8 cellular contexts compared by ENCODE assay signal in genomic region chr12:56724989-56725722, GRCh38. TPM values are rescaled to one million over a fixed set of nuclear protein-coding genes. Genes with fewer than 3 reads are reported as not detected.
A peak's percentile ranks its signal among the peaks of the same experiment; 100 is the strongest.
DNase-seq lines count a peak whose midpoint lies in the region; ATAC-seq lines count a peak whose summit lies in the region.

NACA (minus strand) TSS chr12:56725299; CDS start chr12:56724521, 778 bp downstream.

- peak within 1 kb of the TSS; percentile 85 to 98 (median 96) for H3K27ac Mint-ChIP-seq in CD8-positive, alpha-beta memory T cell

- ATAC-seq in GM19468 (IDR thresholded peaks at IDR 0.05; ENCODE audit: extremely low read depth, unreplicated experiment): peak; percentile 90

- H3K9me3 Mint-ChIP-seq in CD8-positive, alpha-beta memory T cell: no peaks in the 10 kb centered on the region

- peaks cover 49% of the 10 kb centered on the region for H3K4me1 ChIP-seq in CD8-positive, alpha-beta memory T cell (ENCODE audit: insufficient read depth, low read length)

- DNase-seq in CD8-positive, alpha-beta memory T cell: peak; percentile 96 to 98 (median 97)
- DNase-seq in HS-5 (ENCODE audit: low read depth): peak; percentile 89
- DNase-seq in NK-92 treated with Interleukin-12 subunit alpha and Interleukin-12 subunit beta, amount 100 ng/mL, for 24 hours (lab: John Stamatoyannopoulos, UW): peak; percentile 95
- peak; percentile 97 for DNase-seq in activated CD8-positive, alpha-beta memory T cell treated with anti-CD3 and anti-CD28 coated beads for 24 hours
- peak; percentile 93 for DNase-seq in effector CD8-positive, alpha-beta T cell (lab: John Stamatoyannopoulos, UW)
- peak; percentile 99 for DNase-seq in lung microvascular endothelial cell (ENCODE audit: low read depth in 2 of 2)
- peak; percentile 96 to 99 (median 99) for DNase-seq in stimulated activated CD4-positive, alpha-beta T cell treated with anti-CD3 and anti-CD28 coated beads, TNF-alpha, amount 100 ng/mL, for 48 hours (ENCODE audit: low read depth in 3 of 3)

- H3K4me1 Mint-ChIP-seq in CD8-positive, alpha-beta memory T cell: peaks cover 56 to 58% (median 56%) of the 10 kb centered on the region in 3 donors

- no peaks in the 10 kb centered on the region for H3K9me3 ChIP-seq in CD8-positive, alpha-beta memory T cell (ENCODE audit: low read length)

- peaks cover 0 to 61% (median 9%) of the 10 kb centered on the region in 3 donors for H3K36me3 Mint-ChIP-seq in CD8-positive, alpha-beta memory T cell

- peak within 1 kb of the TSS; percentile 96 for H3K4me3 ChIP-seq in CD8-positive, alpha-beta memory T cell (ENCODE audit: low read length)

- peak within 1 kb of the TSS; percentile 89 to 99 (median 98) for H3K4me3 Mint-ChIP-seq in CD8-positive, alpha-beta memory T cell

- H3K27me3 Mint-ChIP-seq in CD8-positive, alpha-beta memory T cell: no peaks in the 10 kb centered on the region

- no peaks in the 10 kb centered on the region for H3K27me3 ChIP-seq in CD8-positive, alpha-beta memory T cell (ENCODE audit: insufficient read depth, low read length, poor library complexity, severe bottlenecking)

- POLR2A ChIA-PET in CD8-positive, alpha-beta memory T cell (lab: Charles Lee): interaction anchor here (0.5 to 2.4 kb wide), 20 partner anchors 9 to 607 kb away, joined by 3 to 56 read pairs (median 5); partner anchors contain the start of genes ATP5F1B, BAZ2A, PTGES3 and ZC3H10

- CTCF ChIA-PET in CD8-positive, alpha-beta memory T cell (lab: Charles Lee): interaction anchor here (0.8 to 2.4 kb wide), 8 partner anchors 23 to 211 kb away, joined by 3 to 11 read pairs (median 4); partner anchors contain the start of genes PRIM1 and PTGES3

- H3K27ac ChIP-seq in CD8-positive, alpha-beta memory T cell (ENCODE audit: low read depth, low read length): peak within 1 kb of the TSS; percentile 79

- peaks cover 25% of the 10 kb centered on the region for H3K36me3 ChIP-seq in CD8-positive, alpha-beta memory T cell (ENCODE audit: insufficient read depth, low read length)

RNA-seq across cellular contexts. Expression of gene NACA, which starts in this region (rescaled TPM):
- 1,000 to 10,000 TPM in 1 of 2 experiments, 100 to 1,000 TPM in 1; 957 to 1,017 TPM for total RNA-seq in CD8-positive, alpha-beta memory T cell
- polyA plus RNA-seq in CD8-positive, alpha-beta memory T cell: 1,079 TPM
- 1,015 and 1,336 TPM in 2 replicates for total RNA-seq in lung microvascular endothelial cell

Comparison
In these comparisons a context has a peak if more than half of its experiments do, and no peak if none do; other contexts are left out.
1. Peak in every context shown above with its lines: DNase-seq, ATAC-seq, H3K4me3 ChIP-seq and H3K27ac ChIP-seq.